14 cellular contexts compared by ENCODE assay signal in genomic region chr5:7376889-7377288, GRCh38.
"Had no signal": no experiment of that assay in that cellular context is flagged by ENCODE, and none has a peak within 500 bp of the region (broad histone marks: within the 10 kb centered on the region; RNA-seq: fewer than 3 reads in every experiment).

No MANE protein-coding gene starts in this region.

- H3K27ac ChIP-seq: sigmoid colon, thoracic aorta had no signal

- H3K9me3 ChIP-seq: sigmoid colon, thoracic aorta had no signal

- DNase-seq: activated CD4-positive, alpha-beta T cell treated with anti-CD3 and anti-CD28 coated beads, Interleukin-2, amount 10 ng/mL, durations not matched to agents 7 days and 5 days; activated CD8-positive, alpha-beta T cell treated with anti-CD3 and anti-CD28 coated beads, Interleukin-2, amount 10 ng/mL, durations not matched to agents 7 days and 5 days; activated naive CD4-positive, alpha-beta T cell treated with anti-CD3 and anti-CD28 coated beads, Interleukin-2, amount 10 ng/mL, durations not matched to agents 7 days and 5 days; activated naive CD8-positive, alpha-beta T cell treated with anti-CD3 and anti-CD28 coated beads, Interleukin-2, amount 50 U/mL, for 24 hours; activated T-cell treated with anti-CD3 and anti-CD28 coated beads, Interleukin-2, amount 50 U/mL, for 24 hours; anterior cingulate cortex; caudate nucleus; left colon; midbrain; posterior cingulate gyrus; sigmoid colon; stimulated activated CD4-positive, alpha-beta T cell treated with anti-CD3 and anti-CD28 coated beads, Interleukin-4, amount 100 ng/mL, for 4 hours; stimulated activated naive B cell treated with anti-CD40 and anti-IgM and Interleukin-4, amounts not matched to agents 10 μg/mL and 1 μg/mL and 100 μg/mL, for 72 hours had no signal

- H3K4me3 ChIP-seq: sigmoid colon, thoracic aorta had no signal

- H3K27me3 ChIP-seq: sigmoid colon had no signal

- H3K4me1 ChIP-seq: sigmoid colon had no signal

- H3K36me3 ChIP-seq: sigmoid colon, thoracic aorta had no signal
